Comparison of ENCODE assay signal across 22 cellular contexts in the genomic region with DNA sequence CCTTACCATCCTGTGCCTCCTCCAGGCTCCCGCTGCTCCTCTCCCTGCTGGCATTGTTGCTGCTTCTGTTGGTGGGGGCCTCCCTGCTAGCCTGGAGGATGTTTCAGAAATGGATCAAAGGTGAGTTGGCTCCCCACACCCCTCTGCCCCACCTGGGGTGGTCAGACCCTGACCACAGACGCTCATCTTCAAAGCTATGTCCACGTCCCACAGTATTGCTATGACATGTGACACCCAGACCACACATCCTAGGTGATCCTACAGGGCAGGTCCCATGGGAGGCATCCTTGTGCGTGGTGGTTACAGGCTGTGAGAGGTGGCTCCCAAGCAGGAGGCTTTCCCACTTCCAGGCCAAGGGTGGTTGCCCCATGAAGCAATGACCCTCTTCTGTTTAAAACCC. TPM values are rescaled to one million over a fixed set of nuclear protein-coding genes. Genes with fewer than 3 reads are reported as not detected.
DNase-seq lines count a peak whose midpoint lies in the region; ATAC-seq and TF ChIP-seq lines count a peak whose summit lies in the region.
"Had no signal": no experiment of that assay in that cellular context is flagged by ENCODE, and none has a peak within 500 bp of the region (broad histone marks: within the 10 kb centered on the region; RNA-seq: fewer than 3 reads in every experiment).

No MANE protein-coding gene starts in this region.

- H3K9me3 ChIP-seq in KOPT-K1 (ENCODE audit: insufficient read depth, low read length, poor library complexity, severe bottlenecking): peaks cover 24% of the 10 kb centered on the region
- no peaks in the 10 kb centered on the region for H3K9me3 ChIP-seq in lower lobe of right lung
- peaks cover 3% of the 10 kb centered on the region for H3K9me3 ChIP-seq in thymus (ENCODE audit: control insufficient read depth)
- H3K9me3 ChIP-seq: BE2C, HAP-1 had no signal

- peaks cover 93% of the 10 kb centered on the region for H3K36me3 Mint-ChIP-seq in activated CD4-positive, alpha-beta memory T cell treated with anti-CD3 and anti-CD28 coated beads, Interleukin-2, amount 10 ng/mL, durations not matched to agents 7 days and 5 days (ENCODE audit: low read depth)
- H3K36me3 Mint-ChIP-seq in activated CD4-positive, alpha-beta memory T cell treated with anti-CD3 and anti-CD28 coated beads for 36 hours: peaks cover 32% of the 10 kb centered on the region

- 95% methylated on average over 4 of the region's 4 CpGs for WGBS in thymus

- POLR2A ChIA-PET in activated CD4-positive, alpha-beta memory T cell treated with anti-CD3 and anti-CD28 coated beads, Interleukin-2, amount 10 ng/mL, durations not matched to agents 7 days and 5 days (lab: Charles Lee): no interaction called here
- POLR2A ChIA-PET in activated CD4-positive, alpha-beta memory T cell treated with anti-CD3 and anti-CD28 coated beads for 36 hours (lab: Charles Lee): no interaction called here

- TF ChIP-seq CTCF in lower lobe of right lung (IDR thresholded peaks at IDR 0.05): no peak

- DNase-seq in activated CD4-positive, alpha-beta memory T cell treated with anti-CD3 and anti-CD28 coated beads, Interleukin-2, amount 10 ng/mL, durations not matched to agents 7 days and 5 days: no peak
- DNase-seq in activated CD4-positive, alpha-beta memory T cell treated with anti-CD3 and anti-CD28 coated beads for 36 hours: no peak
- DNase-seq in lower lobe of right lung (peak; percentile 16), NCI-H69 (lab: John Stamatoyannopoulos, UW) (no peak)
- DNase-seq: 8988T, BE2C, COR-L47, DMS153, NCI-H1417 treated with DMSO at 0.1 percent for 48 hours, NCI-H2029, NCI-H2171, NCI-H446, NCI-H748 treated with DMSO at 0.1 percent for 48 hours, OCI-M1, SHP77 treated with DMSO at 0.1 percent for 48 hours had no signal

- CTCF ChIA-PET in activated CD4-positive, alpha-beta memory T cell treated with anti-CD3 and anti-CD28 coated beads, Interleukin-2, amount 10 ng/mL, durations not matched to agents 7 days and 5 days (lab: Charles Lee): no interaction called here
- CTCF ChIA-PET in activated CD4-positive, alpha-beta memory T cell treated with anti-CD3 and anti-CD28 coated beads for 36 hours (lab: Charles Lee): interaction anchor here (1.3 kb wide), 1 partner anchor 40 kb away, joined by 3 read pairs; no protein-coding TSS in a partner anchor

- no peak overlapping the region for H3K4me3 ChIP-seq in lower lobe of right lung
- H3K4me3 ChIP-seq in thymus (ENCODE audit: low read length): no peak overlapping the region
- H3K4me3 ChIP-seq: HAP-1 had no signal

- H3K27me3 ChIP-seq in lower lobe of right lung (ENCODE audit: low read depth) (no peaks in the 10 kb centered on the region), thymus (ENCODE audit: control insufficient read depth, insufficient read depth) (no peaks in the 10 kb centered on the region)

- no peaks in the 10 kb centered on the region for H3K27me3 Mint-ChIP-seq in activated CD4-positive, alpha-beta memory T cell treated with anti-CD3 and anti-CD28 coated beads, Interleukin-2, amount 10 ng/mL, durations not matched to agents 7 days and 5 days
- no peaks in the 10 kb centered on the region for H3K27me3 Mint-ChIP-seq in activated CD4-positive, alpha-beta memory T cell treated with anti-CD3 and anti-CD28 coated beads for 36 hours

- intact Hi-C loops in activated CD4-positive, alpha-beta memory T cell treated with anti-CD3 and anti-CD28 coated beads for 36 hours (cut with micrococcal nuclease): no loop called here
- intact Hi-C loops in lower lobe of right lung (cut with DNase I): no loop called here

- H3K27ac Mint-ChIP-seq in activated CD4-positive, alpha-beta memory T cell treated with anti-CD3 and anti-CD28 coated beads, Interleukin-2, amount 10 ng/mL, durations not matched to agents 7 days and 5 days: peak overlapping the region; percentile 35
- no peak overlapping the region for H3K27ac Mint-ChIP-seq in activated CD4-positive, alpha-beta memory T cell treated with anti-CD3 and anti-CD28 coated beads for 36 hours

- peaks cover 27% of the 10 kb centered on the region for H3K4me1 ChIP-seq in lower lobe of right lung
- H3K4me1 ChIP-seq in thymus (ENCODE audit: control insufficient read depth, insufficient read depth, low read length): peaks cover 51% of the 10 kb centered on the region
- H3K4me1 ChIP-seq: BE2C, HAP-1 had no signal

- H3K27ac ChIP-seq in KOPT-K1 (ENCODE audit: low read depth, low read length, poor library complexity, severe bottlenecking) (peak overlapping the region; percentile 75), lower lobe of right lung (no peak overlapping the region), thymus (ENCODE audit: low read depth) (peak overlapping the region; percentile 27)

- H3K4me1 Mint-ChIP-seq in activated CD4-positive, alpha-beta memory T cell treated with anti-CD3 and anti-CD28 coated beads, Interleukin-2, amount 10 ng/mL, durations not matched to agents 7 days and 5 days: peaks cover 65% of the 10 kb centered on the region
- H3K4me1 Mint-ChIP-seq in activated CD4-positive, alpha-beta memory T cell treated with anti-CD3 and anti-CD28 coated beads for 36 hours (ENCODE audit: low read depth): peaks cover 52% of the 10 kb centered on the region

- peaks cover 35% of the 10 kb centered on the region for H3K36me3 ChIP-seq in KOPT-K1 (ENCODE audit: insufficient read depth, low read length)
- no peaks in the 10 kb centered on the region for H3K36me3 ChIP-seq in lower lobe of right lung
- H3K36me3 ChIP-seq in thymus (ENCODE audit: control insufficient read depth, insufficient read depth): peaks cover 10% of the 10 kb centered on the region
- H3K36me3 ChIP-seq: BE2C, HAP-1 had no signal

- H3K4me3 Mint-ChIP-seq in activated CD4-positive, alpha-beta memory T cell treated with anti-CD3 and anti-CD28 coated beads, Interleukin-2, amount 10 ng/mL, durations not matched to agents 7 days and 5 days: no peak overlapping the region
- no peak overlapping the region for H3K4me3 Mint-ChIP-seq in activated CD4-positive, alpha-beta memory T cell treated with anti-CD3 and anti-CD28 coated beads for 36 hours

- no peak for ATAC-seq in lower lobe of right lung
- no peak for ATAC-seq in HG03469 (IDR thresholded peaks at IDR 0.05; ENCODE audit: unreplicated experiment)
- ATAC-seq in HG02763 (IDR thresholded peaks at IDR 0.05; ENCODE audit: unreplicated experiment): no peak

- H3K9me3 Mint-ChIP-seq in activated CD4-positive, alpha-beta memory T cell treated with anti-CD3 and anti-CD28 coated beads, Interleukin-2, amount 10 ng/mL, durations not matched to agents 7 days and 5 days: peaks cover 18% of the 10 kb centered on the region
- H3K9me3 Mint-ChIP-seq in activated CD4-positive, alpha-beta memory T cell treated with anti-CD3 and anti-CD28 coated beads for 36 hours: peaks cover 21% of the 10 kb centered on the region

RNA-seq across cellular contexts. Expression of a gene that starts 11.0 kb away (rescaled TPM):
- 10 to 100 TPM; 69.5 to 74.2 TPM for total RNA-seq in activated CD4-positive, alpha-beta memory T cell treated with anti-CD3 and anti-CD28 coated beads, Interleukin-2, amount 10 ng/mL, durations not matched to agents 7 days and 5 days
- total RNA-seq in activated CD4-positive, alpha-beta memory T cell treated with anti-CD3 and anti-CD28 coated beads for 36 hours: 10 to 100 TPM; 11.3 to 12.3 TPM
- total RNA-seq in lower lobe of right lung: 27.8 TPM
- polyA plus RNA-seq in thymus: 26.7 TPM
- total RNA-seq: HT1080, RPMI7951 had no signal

RNA-seq across cellular contexts. Expression of a gene that starts 45.5 kb away (rescaled TPM):
- total RNA-seq in activated CD4-positive, alpha-beta memory T cell treated with anti-CD3 and anti-CD28 coated beads, Interleukin-2, amount 10 ng/mL, durations not matched to agents 7 days and 5 days: 1 to 10 TPM in 1 of 2 experiments, under 1 TPM in 1; 0.68 to 1.2 TPM
- under 1 TPM; 0.40 to 0.41 TPM for total RNA-seq in activated CD4-positive, alpha-beta memory T cell treated with anti-CD3 and anti-CD28 coated beads for 36 hours
- total RNA-seq in lower lobe of right lung: 58.2 TPM
- polyA plus RNA-seq in thymus: 14.3 TPM
- total RNA-seq: HT1080 had no signal

RNA-seq across cellular contexts. Expression of a gene that starts 53.9 kb away (rescaled TPM):
- not detected for total RNA-seq in activated CD4-positive, alpha-beta memory T cell treated with anti-CD3 and anti-CD28 coated beads, Interleukin-2, amount 10 ng/mL, durations not matched to agents 7 days and 5 days
- total RNA-seq in activated CD4-positive, alpha-beta memory T cell treated with anti-CD3 and anti-CD28 coated beads for 36 hours: not detected
- 1.5 TPM for total RNA-seq in lower lobe of right lung
- polyA plus RNA-seq in thymus: 0.64 TPM
- total RNA-seq: HT1080, RPMI7951 had no signal

Comparison
In these comparisons a context has a peak if more than half of its experiments do, and no peak if none do; other contexts are left out.
1. RNA of a gene that starts 45.5 kb away (total RNA-seq): 58.2 TPM in lower lobe of right lung (single experiment); 0.68 to 1.2 TPM in activated CD4-positive, alpha-beta memory T cell treated with anti-CD3 and anti-CD28 coated beads, Interleukin-2, amount 10 ng/mL, durations not matched to agents 7 days and 5 days and 0.40 to 0.41 TPM in activated CD4-positive, alpha-beta memory T cell treated with anti-CD3 and anti-CD28 coated beads for 36 hours; every median in the first group is over 10 times any median in the second.